Comparison of ENCODE assay signal across 17 cellular contexts in the genomic region with DNA sequence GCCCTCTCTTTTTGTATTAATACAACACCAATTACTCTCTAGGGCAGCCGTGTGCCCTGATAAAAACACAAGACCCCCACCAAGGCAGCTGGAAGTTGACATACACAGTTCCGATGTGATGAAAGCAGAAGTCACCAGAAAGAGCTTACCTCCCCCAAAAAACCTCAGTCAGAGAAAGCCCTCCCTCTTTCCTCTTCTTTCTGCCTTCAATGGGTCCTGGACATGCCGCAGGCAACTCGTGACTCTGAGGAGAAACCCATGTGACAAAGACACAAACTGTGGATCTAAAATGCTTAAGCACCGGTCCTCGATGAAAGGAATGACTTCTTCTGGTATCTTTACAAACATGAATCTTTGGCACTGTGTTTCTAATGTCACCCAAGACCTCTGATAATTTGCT.
DNase-seq lines count a peak whose midpoint lies in the region; ATAC-seq, FAIRE-seq and TF ChIP-seq lines count a peak whose summit lies in the region.
"Had no signal": no experiment of that assay in that cellular context is flagged by ENCODE, and none has a peak within 500 bp of the region (broad histone marks: within the 10 kb centered on the region; RNA-seq: fewer than 3 reads in every experiment).

No MANE protein-coding gene starts in this region.

- CTCF ChIA-PET in RWPE1 (lab: Yijun Ruan, JAX) = interaction anchor here (0.7 to 1.3 kb wide), 3 partner anchors 25 to 128 kb away, joined by 3 read pairs; no protein-coding TSS in a partner anchor

- H3K36me3 ChIP-seq in GM23248 (ENCODE audit: low read depth) (no peaks in the 10 kb centered on the region), keratinocyte (ENCODE audit: control insufficient read depth in 2 of 2, extremely low read depth in 1 of 2, insufficient read depth in 2 of 2, low read length in 2 of 2) (no peaks in the 10 kb centered on the region)
- H3K36me3 ChIP-seq: ascending aorta, left ventricle myocardium inferior, right lobe of liver, stomach had no signal

- no peak for FAIRE-seq in keratinocyte (lab: Jason Lieb, UNC)
- FAIRE-seq: colon, frontal cortex had no signal

- H3K27ac ChIP-seq in GM23248 (no peak overlapping the region), keratinocyte (ENCODE audit: control insufficient read depth, insufficient read depth, low read length) (peak overlapping the region; percentile 84), RWPE1 (no peak overlapping the region)
- H3K27ac ChIP-seq: ascending aorta, left ventricle myocardium inferior, right lobe of liver, stomach had no signal

- H3K4me1 ChIP-seq in GM23248 (ENCODE audit: insufficient read depth) = peaks cover 20% of the 10 kb centered on the region
- peaks cover 25% of the 10 kb centered on the region for H3K4me1 ChIP-seq in keratinocyte (ENCODE audit: control insufficient read depth, extremely low read depth, insufficient read depth, low read length)
- H3K4me1 ChIP-seq: right lobe of liver had no signal

- DNase-seq in GM23248 (no peak), NB4 (ENCODE audit: low read depth) (peak; percentile 66), UCSD-AML1 (lab: John Stamatoyannopoulos, UW; ENCODE audit: unreplicated experiment) (peak; percentile 16), keratinocyte (ENCODE audit: low read depth, low spot score) (no peak), RWPE1 (ENCODE audit: low spot score) (no peak), G401 (ENCODE audit: low spot score) (no peak), T-helper 2 cell (no peak)
- DNase-seq: ACHN; activated CD4-positive, alpha-beta T cell treated with anti-CD3 and anti-CD28 coated beads, Interleukin-2, amount 50 U/mL, for 1 hour; activated naive CD4-positive, alpha-beta T cell treated with Interleukin-2 at 50 U/mL for 16 hours; left ventricle myocardium inferior; right lobe of liver; stomach had no signal

- H3K79me2 ChIP-seq in GM23248 (ENCODE audit: insufficient read depth) (0 out of 2 replicates have a peak, but pooled peaks cover 5% of the 10 kb centered on the region), keratinocyte (ENCODE audit: control insufficient read depth, insufficient read depth, low read length) (peaks cover 67% of the 10 kb centered on the region)

- 57 to 61% methylated on average over 6 of the region's 6 CpGs for whole genome bisulfite sequencing in GM23248 (ENCODE audit: low coverage in 1 of 2, low lambda C conversion rate in 2 of 2, missing lambda C conversion rate in 2 of 2), 2 experiments

- H3K9me3 ChIP-seq in GM23248 (ENCODE audit: low read depth) = no peaks in the 10 kb centered on the region
- no peaks in the 10 kb centered on the region for H3K9me3 ChIP-seq in keratinocyte (ENCODE audit: control insufficient read depth, low read depth, low read length)
- H3K9me3 ChIP-seq: ascending aorta, left ventricle myocardium inferior, right lobe of liver, stomach had no signal

- in situ Hi-C loops in GM23248 (cut with MboI) (no loop called here), G401 (cut with HindIII; ENCODE audit: low sequenced_read_pairs) (no loop called here)

- TF ChIP-seq POLR2A in NB4 (IDR thresholded peaks at IDR 0.05; ENCODE audit: extremely low read depth, insufficient read length) = no peak

- dilution Hi-C loops in keratinocyte (cut with MboI; ENCODE audit: extremely low pct_ligation_motif_present, low sequenced_read_pairs) = no loop called here

- H3K4me3 ChIP-seq in GM23248 (peak overlapping the region; percentile 60), NB4 (ENCODE audit: low read depth, low read length) (no peak overlapping the region), keratinocyte (ENCODE audit: control insufficient read depth in 2 of 3, extremely low read depth in 1 of 3, insufficient read depth in 2 of 3, low read depth in 1 of 3, low read length in 3 of 3) (no peak overlapping the region)
- H3K4me3 ChIP-seq: ascending aorta, left ventricle myocardium inferior, right lobe of liver, stomach had no signal

- H4K20me1 ChIP-seq in GM23248 (ENCODE audit: insufficient read depth) (no peaks in the 10 kb centered on the region), keratinocyte (ENCODE audit: control insufficient read depth, extremely low read depth, insufficient read depth, low read length) (peaks cover 2% of the 10 kb centered on the region)

- H3K27me3 ChIP-seq in GM23248 (replicated peaks; ENCODE audit: insufficient read depth) (no peaks in the 10 kb centered on the region), keratinocyte (ENCODE audit: control insufficient read depth, extremely low read depth, insufficient read depth, low read length) (no peaks in the 10 kb centered on the region)
- H3K27me3 ChIP-seq: ascending aorta, right lobe of liver, stomach had no signal

- TF ChIP-seq CTCF in NB4 (IDR thresholded peaks at IDR 0.05; ENCODE audit: low read depth, low read length) (no peak), keratinocyte (optimal IDR thresholded peaks at IDR 0.05 in 1 of 3, IDR thresholded peaks at IDR 0.05 in 1 of 3, conservative IDR thresholded peaks at IDR 0.05 in 1 of 3; ENCODE audit: extremely low read depth in 1 of 3, insufficient read depth in 2 of 3, low read length in 3 of 3) (no peak), RWPE1 (conservative IDR thresholded peaks at IDR 0.05; ENCODE audit: low read depth) (no peak)

- peaks cover 20% of the 10 kb centered on the region; the same call in 1 of the 2 replicates for H3F3A ChIP-seq in GM23248 (ENCODE audit: insufficient read depth)

- no peak for ATAC-seq in HG03432 (IDR thresholded peaks at IDR 0.05; ENCODE audit: unreplicated experiment)

- H3K9ac ChIP-seq in GM23248 = no peak overlapping the region
- H3K9ac ChIP-seq in keratinocyte (ENCODE audit: control insufficient read depth, extremely low read depth, insufficient read depth, low read length) = no peak overlapping the region

- peaks cover 2% of the 10 kb centered on the region for H3K9me1 ChIP-seq in keratinocyte (ENCODE audit: control insufficient read depth, extremely low read depth, insufficient read depth, low read length)

- H3K9me2 ChIP-seq in GM23248 (ENCODE audit: insufficient read depth) = no peaks in the 10 kb centered on the region

- no peak overlapping the region for H2AFZ ChIP-seq in GM23248
- no peak overlapping the region for H2AFZ ChIP-seq in keratinocyte (ENCODE audit: control insufficient read depth, low read length)

- peak overlapping the region; percentile 68 for H3K4me2 ChIP-seq in GM23248 (ENCODE audit: unreplicated experiment)
- H3K4me2 ChIP-seq in keratinocyte (ENCODE audit: control insufficient read depth, extremely low read depth, insufficient read depth, low read depth, low read length) = peak overlapping the region; percentile 96

- POLR2A ChIA-PET in RWPE1 (lab: Yijun Ruan, JAX; ENCODE audit: low non-redundant PET) = no interaction called here

Comparison
In these comparisons a context has a peak if more than half of its experiments do, and no peak if none do; other contexts are left out.
1. DNase-seq: peak in NB4 (single experiment) and UCSD-AML1 (single experiment); none in GM23248 (single experiment), keratinocyte (single experiment), RWPE1 (single experiment), G401 (single experiment) and T-helper 2 cell (0 of 5).